In genomic region chr14:40204441-40205175, GRCh38 we compare ENCODE assay signal across 18 cellular contexts.
"Had no signal": no experiment of that assay in that cellular context is flagged by ENCODE, and none has a peak within 500 bp of the region (broad histone marks: within the 10 kb centered on the region; RNA-seq: fewer than 3 reads in every experiment).

No MANE protein-coding gene starts in this region.

- H3K36me3 ChIP-seq: ascending aorta, brain microvascular endothelial cell, thoracic aorta had no signal

- DNase-seq: activated CD4-positive, alpha-beta T cell treated with anti-CD3 and anti-CD28 coated beads, Interleukin-2, amount 10 ng/mL, durations not matched to agents 7 days and 5 days; activated CD8-positive, alpha-beta T cell treated with anti-CD3 and anti-CD28 coated beads, Interleukin-2, amount 10 ng/mL, durations not matched to agents 7 days and 5 days; activated gamma-delta T cell treated with Interleukin-2 at 50 U/mL for 16 hours; brain microvascular endothelial cell; caudate nucleus; effector CD4-positive, alpha-beta T cell; erythroblast; foreskin fibroblast; mucosa of descending colon; stimulated activated CD4-positive, alpha-beta T cell treated with anti-CD3 and anti-CD28 coated beads, Interleukin-2, amount 100 ng/mL, for 48 hours; stimulated activated CD8-positive, alpha-beta memory T cell treated with anti-CD3 and anti-CD28 coated beads, Interleukin-4, amount 100 ng/mL, for 48 hours; stimulated activated naive CD4-positive, alpha-beta T cell treated with Interleukin-2 at 50 U/mL for 16 hours had no signal

- H3K4me3 Mint-ChIP-seq: activated CD4-positive, alpha-beta T cell treated with anti-CD3 and anti-CD28 coated beads, Interleukin-2, amount 10 ng/mL, durations not matched to agents 7 days and 5 days; activated CD8-positive, alpha-beta T cell treated with anti-CD3 and anti-CD28 coated beads, Interleukin-2, amount 10 ng/mL, durations not matched to agents 7 days and 5 days; dendritic cell treated with granulocyte-macrophage colony-stimulating factor and Interleukin-4, amounts not matched to agents 40 ng/mL and 50 ng/mL, for 4 days; type B pancreatic cell had no signal

- H3K9me3 ChIP-seq: thoracic aorta had no signal

- ATAC-seq: activated CD4-positive, CD25-positive, alpha-beta regulatory T cell treated with anti-CD3 and anti-CD28 coated beads, Interleukin-2, amount 50 U/mL, for 24 hours; activated CD8-positive, alpha-beta T cell treated with anti-CD3 and anti-CD28 coated beads, Interleukin-2, amount 10 ng/mL, durations not matched to agents 7 days and 5 days; activated naive CD4-positive, alpha-beta T cell treated with anti-CD3 and anti-CD28 coated beads, Interleukin-2, amount 50 U/mL, for 72 hours; mucosa of descending colon had no signal

- H3K9me3 Mint-ChIP-seq: type B pancreatic cell had no signal

- H3K4me3 ChIP-seq: ascending aorta, mucosa of descending colon, thoracic aorta had no signal

- H3K27me3 ChIP-seq: ascending aorta, brain microvascular endothelial cell had no signal

- H3K27ac ChIP-seq: ascending aorta, brain microvascular endothelial cell, thoracic aorta had no signal

- H3K4me1 ChIP-seq: ascending aorta had no signal

- H3K27ac Mint-ChIP-seq: activated CD4-positive, alpha-beta T cell treated with anti-CD3 and anti-CD28 coated beads, Interleukin-2, amount 10 ng/mL, durations not matched to agents 7 days and 5 days; activated CD8-positive, alpha-beta T cell treated with anti-CD3 and anti-CD28 coated beads, Interleukin-2, amount 10 ng/mL, durations not matched to agents 7 days and 5 days; activated naive CD4-positive, alpha-beta T cell treated with anti-CD3 and anti-CD28 coated beads, Interleukin-2, amount 50 U/mL, for 72 hours; dendritic cell treated with granulocyte-macrophage colony-stimulating factor and Interleukin-4, amounts not matched to agents 40 ng/mL and 50 ng/mL, for 4 days; type B pancreatic cell had no signal

- H3K4me1 Mint-ChIP-seq: activated CD4-positive, alpha-beta T cell treated with anti-CD3 and anti-CD28 coated beads, Interleukin-2, amount 10 ng/mL, durations not matched to agents 7 days and 5 days had no signal

- H3K36me3 Mint-ChIP-seq: type B pancreatic cell had no signal

- H3K27me3 Mint-ChIP-seq: activated CD4-positive, alpha-beta T cell treated with anti-CD3 and anti-CD28 coated beads, Interleukin-2, amount 10 ng/mL, durations not matched to agents 7 days and 5 days; dendritic cell treated with granulocyte-macrophage colony-stimulating factor and Interleukin-4, amounts not matched to agents 40 ng/mL and 50 ng/mL, for 4 days; type B pancreatic cell had no signal
